Comparison of ENCODE assay signal across 25 cellular contexts in genomic region chr7:109322833-109323232, GRCh38.
DNase-seq lines count a peak whose midpoint lies in the region; ATAC-seq and TF ChIP-seq lines count a peak whose summit lies in the region.
"Had no signal": no experiment of that assay in that cellular context is flagged by ENCODE, and none has a peak within 500 bp of the region (broad histone marks: within the 10 kb centered on the region; RNA-seq: fewer than 3 reads in every experiment).

No MANE protein-coding gene starts in this region.

- H3K27ac ChIP-seq in OCI-LY3 (ENCODE audit: low read length): no peak overlapping the region
- H3K27ac ChIP-seq: ascending aorta, suprapubic skin had no signal

- H2AFZ ChIP-seq in OCI-LY3 (ENCODE audit: low read depth, low read length): no peak overlapping the region

- no peak for DNase-seq in activated CD4-positive, alpha-beta T cell treated with anti-CD3 and anti-CD28 coated beads, Interleukin-2, amount 50 U/mL, for 4 hours
- no peak for DNase-seq in GM19240 (ENCODE audit: insufficient read length, low spot score)
- DNase-seq: activated CD4-positive, alpha-beta T cell treated with anti-CD3 and anti-CD28 coated beads for 48 hours; activated CD8-positive, alpha-beta memory T cell treated with anti-CD3 and anti-CD28 coated beads, Interleukin-2, amount 10 ng/mL, durations not matched to agents 7 days and 5 days; caudate nucleus; CD4-positive, CD25-positive, alpha-beta regulatory T cell; H9; left colon; mesendoderm; NCI-H1436; NCI-H2171; NCI-H524 treated with DMSO at 0.1 percent for 48 hours; occipital lobe; Right ventricle myocardium superior; stimulated activated CD4-positive, alpha-beta T cell treated with anti-CD3 and anti-CD28 coated beads, Interleukin-1b, Interleukin-23, amount 100 ng/mL, for 48 hours had no signal

- H3K9me3 ChIP-seq in OCI-LY3 (ENCODE audit: insufficient read depth, low read length): no peaks in the 10 kb centered on the region
- H3K9me3 ChIP-seq: ascending aorta, suprapubic skin had no signal

- no peaks in the 10 kb centered on the region for H3K27me3 ChIP-seq in OCI-LY3 (ENCODE audit: low read depth, low read length)
- H3K27me3 ChIP-seq: ascending aorta, suprapubic skin had no signal

- H3K79me2 ChIP-seq in OCI-LY3 (ENCODE audit: low read length): no peaks in the 10 kb centered on the region

- peaks cover 8% of the 10 kb centered on the region; the same call in 1 of the 2 replicates for H3K4me1 ChIP-seq in OCI-LY3 (ENCODE audit: low read length)
- H3K4me1 ChIP-seq: ascending aorta, suprapubic skin had no signal

- H4K20me1 ChIP-seq in OCI-LY3 (ENCODE audit: insufficient read depth, low read length): no peaks in the 10 kb centered on the region

- H3K4me2 ChIP-seq in OCI-LY3 (ENCODE audit: low read length): no peak overlapping the region

- 0 out of 2 replicates have a peak, but pooled peaks have one; percentile 20 for TF ChIP-seq CTCF in OCI-LY3 (IDR thresholded peaks at IDR 0.05; ENCODE audit: low read depth, low read length)

- H3K36me3 ChIP-seq in OCI-LY3 (replicated peaks; ENCODE audit: low read depth, low read length): no peaks in the 10 kb centered on the region
- H3K36me3 ChIP-seq: ascending aorta, suprapubic skin had no signal

- H3K9ac ChIP-seq in OCI-LY3 (ENCODE audit: low read length): no peak overlapping the region

- no peak overlapping the region for H3K4me3 ChIP-seq in OCI-LY3 (ENCODE audit: low read length)
- H3K4me3 ChIP-seq: ascending aorta, suprapubic skin had no signal

- ATAC-seq in GM18499 (IDR thresholded peaks at IDR 0.05; ENCODE audit: insufficient read depth, unreplicated experiment): peak; percentile 53
- ATAC-seq in GM19035 (IDR thresholded peaks at IDR 0.05; ENCODE audit: unreplicated experiment): peak; percentile 51
- peak; percentile 77 for ATAC-seq in HG03342 (IDR thresholded peaks at IDR 0.05; ENCODE audit: unreplicated experiment)
- no peak for ATAC-seq in GM18502 (IDR thresholded peaks at IDR 0.05; ENCODE audit: poor library complexity, unreplicated experiment)
- no peak for ATAC-seq in GM19463 (IDR thresholded peaks at IDR 0.05; ENCODE audit: unreplicated experiment)
- ATAC-seq: activated CD8-positive, alpha-beta memory T cell treated with anti-CD3 and anti-CD28 coated beads, Interleukin-2, amount 10 ng/mL, durations not matched to agents 7 days and 5 days; activated naive CD4-positive, alpha-beta T cell treated with anti-CD3 and anti-CD28 coated beads, Interleukin-2, amount 50 U/mL, for 72 hours; left colon; stimulated activated effector memory CD8-positive, alpha-beta T cell treated with anti-CD3 and anti-CD28 coated beads, Interleukin-12 subunit alpha, Interleukin-12 subunit beta, amount 100 ng/mL, for 72 hours had no signal

Comparison
In these comparisons a context has a peak if more than half of its experiments do, and no peak if none do; other contexts are left out.
1. ATAC-seq: peak in GM18499 (single experiment), GM19035 (single experiment) and HG03342 (single experiment); none in GM18502 (single experiment) and GM19463 (single experiment).